20 cellular contexts compared by ENCODE assay signal in genomic region chr1:213135572-213135971, GRCh38.
DNase-seq lines count a peak whose midpoint lies in the region; ATAC-seq and TF ChIP-seq lines count a peak whose summit lies in the region.
"Had no signal": no experiment of that assay in that cellular context is flagged by ENCODE, and none has a peak within 500 bp of the region (broad histone marks: within the 10 kb centered on the region; RNA-seq: fewer than 3 reads in every experiment).

No MANE protein-coding gene starts in this region.

- TF ChIP-seq CTCF in Calu3 (IDR thresholded peaks at IDR 0.05; ENCODE audit: unreplicated experiment) (no peak), epithelial cell of proximal tubule (conservative IDR thresholded peaks at IDR 0.05; ENCODE audit: low read depth, low read length) (peak; percentile 19)

- intact Hi-C loops in Calu3 (cut with micrococcal nuclease; ENCODE audit: unreplicated experiment), result no loop called here

- H3K9me3 ChIP-seq in effector memory CD4-positive, alpha-beta T cell (ENCODE audit: control insufficient read depth, low read length), result no peaks in the 10 kb centered on the region
- H3K9me3 ChIP-seq: BLaER1, gastrocnemius medialis, lower lobe of right lung, suprapubic skin had no signal

- peak overlapping the region; percentile 31 for H3K27ac Mint-ChIP-seq in Calu3 (ENCODE audit: unreplicated experiment)
- no peak overlapping the region for H3K27ac Mint-ChIP-seq in activated naive CD8-positive, alpha-beta T cell treated with anti-CD3 and anti-CD28 coated beads, Interleukin-2, amount 50 U/mL, for 24 hours
- no peak overlapping the region for H3K27ac Mint-ChIP-seq in stimulated activated naive CD8-positive, alpha-beta T cell treated with anti-CD3 and anti-CD28 coated beads, Interleukin-15, amount 100 ng/mL, for 72 hours
- H3K27ac Mint-ChIP-seq: natural killer cell, T-cell had no signal

- H3K27ac ChIP-seq in effector memory CD4-positive, alpha-beta T cell (ENCODE audit: insufficient read depth, low read length, poor library complexity, severe bottlenecking), result no peak overlapping the region
- H3K27ac ChIP-seq: BLaER1, dorsolateral prefrontal cortex, gastrocnemius medialis, lower lobe of right lung, RWPE1, suprapubic skin had no signal

- no peak overlapping the region for H3K4me3 Mint-ChIP-seq in Calu3 (ENCODE audit: low read depth, unreplicated experiment)
- H3K4me3 Mint-ChIP-seq in activated naive CD8-positive, alpha-beta T cell treated with anti-CD3 and anti-CD28 coated beads, Interleukin-2, amount 50 U/mL, for 24 hours, result no peak overlapping the region
- no peak overlapping the region for H3K4me3 Mint-ChIP-seq in stimulated activated naive CD8-positive, alpha-beta T cell treated with anti-CD3 and anti-CD28 coated beads, Interleukin-15, amount 100 ng/mL, for 72 hours
- H3K4me3 Mint-ChIP-seq: natural killer cell, T-cell, WTC11 had no signal

- no peaks in the 10 kb centered on the region for H3K36me3 Mint-ChIP-seq in Calu3 (ENCODE audit: insufficient read depth, unreplicated experiment)
- H3K36me3 Mint-ChIP-seq in activated naive CD8-positive, alpha-beta T cell treated with anti-CD3 and anti-CD28 coated beads, Interleukin-2, amount 50 U/mL, for 24 hours (ENCODE audit: low read depth), result peaks cover 21% of the 10 kb centered on the region
- H3K36me3 Mint-ChIP-seq: natural killer cell, WTC11 had no signal

- ATAC-seq in activated naive CD8-positive, alpha-beta T cell treated with anti-CD3 and anti-CD28 coated beads, Interleukin-2, amount 50 U/mL, for 24 hours, result no peak
- ATAC-seq in stimulated activated naive CD8-positive, alpha-beta T cell treated with anti-CD3 and anti-CD28 coated beads, Interleukin-15, amount 100 ng/mL, for 72 hours, result no peak
- ATAC-seq: lower lobe of right lung, natural killer cell, T-cell, WTC11 had no signal

- no peaks in the 10 kb centered on the region for H3K36me3 ChIP-seq in effector memory CD4-positive, alpha-beta T cell (ENCODE audit: control insufficient read depth, insufficient read depth, low read length)
- H3K36me3 ChIP-seq: BLaER1, gastrocnemius medialis, lower lobe of right lung had no signal

- DNase-seq in Calu3, result no peak
- DNase-seq in NCI-H748 (lab: John Stamatoyannopoulos, UW; ENCODE audit: unreplicated experiment), result peak; percentile 9
- no peak for DNase-seq in epithelial cell of proximal tubule (ENCODE audit: low read depth)
- DNase-seq in non-pigmented ciliary epithelial cell (ENCODE audit: low read depth), result peak; percentile 13
- DNase-seq in effector memory CD4-positive, alpha-beta T cell, result no peak
- no peak for DNase-seq in stimulated activated CD4-positive, alpha-beta T cell treated with anti-CD3 and anti-CD28 coated beads, Interleukin-1b, Interleukin-23, amount 100 ng/mL, for 48 hours
- no peak for DNase-seq in activated naive CD8-positive, alpha-beta T cell treated with anti-CD3 and anti-CD28 coated beads, Interleukin-2, amount 50 U/mL, for 24 hours
- DNase-seq in stimulated activated naive CD8-positive, alpha-beta T cell treated with anti-CD3 and anti-CD28 coated beads, Interleukin-15, amount 100 ng/mL, for 72 hours, result no peak
- DNase-seq: anterior cingulate cortex, dorsolateral prefrontal cortex, gastrocnemius medialis, lower lobe of right lung, natural killer cell, NCI-H2029 treated with DMSO at 0.1 percent for 48 hours, NCI-H82, T-cell had no signal

- peaks cover 52% of the 10 kb centered on the region for H3K4me1 Mint-ChIP-seq in Calu3 (ENCODE audit: low read depth, unreplicated experiment)
- H3K4me1 Mint-ChIP-seq in activated naive CD8-positive, alpha-beta T cell treated with anti-CD3 and anti-CD28 coated beads, Interleukin-2, amount 50 U/mL, for 24 hours, result peaks cover 2% of the 10 kb centered on the region
- no peaks in the 10 kb centered on the region for H3K4me1 Mint-ChIP-seq in stimulated activated naive CD8-positive, alpha-beta T cell treated with anti-CD3 and anti-CD28 coated beads, Interleukin-15, amount 100 ng/mL, for 72 hours

- BruUV-seq in Calu3 (replicated peaks; lab: Mats Ljungman, UMichigan), result no TSS peak

- peaks cover 7% of the 10 kb centered on the region for H3K9me3 Mint-ChIP-seq in Calu3 (ENCODE audit: low read depth, unreplicated experiment)
- peaks cover 15% of the 10 kb centered on the region for H3K9me3 Mint-ChIP-seq in activated naive CD8-positive, alpha-beta T cell treated with anti-CD3 and anti-CD28 coated beads, Interleukin-2, amount 50 U/mL, for 24 hours
- H3K9me3 Mint-ChIP-seq in stimulated activated naive CD8-positive, alpha-beta T cell treated with anti-CD3 and anti-CD28 coated beads, Interleukin-15, amount 100 ng/mL, for 72 hours, result peaks cover 0 to 9% of the 10 kb centered on the region in 2 donors
- H3K9me3 Mint-ChIP-seq: natural killer cell had no signal

- CTCF ChIA-PET in Calu3 (lab: Charles Lee), result interaction anchor here (1.1 kb wide), 1 partner anchor 9 kb away, joined by 4 read pairs; no protein-coding TSS in a partner anchor

- no peak overlapping the region for H3K4me3 ChIP-seq in epithelial cell of proximal tubule (ENCODE audit: low read depth, low read length)
- no peak overlapping the region for H3K4me3 ChIP-seq in effector memory CD4-positive, alpha-beta T cell (ENCODE audit: insufficient read depth, low read depth, low read length, poor library complexity, severe bottlenecking)
- H3K4me3 ChIP-seq: BLaER1, dorsolateral prefrontal cortex, gastrocnemius medialis, lower lobe of right lung, suprapubic skin had no signal

- no peaks in the 10 kb centered on the region for H3K27me3 Mint-ChIP-seq in Calu3 (ENCODE audit: unreplicated experiment)
- no peaks in the 10 kb centered on the region for H3K27me3 Mint-ChIP-seq in activated naive CD8-positive, alpha-beta T cell treated with anti-CD3 and anti-CD28 coated beads, Interleukin-2, amount 50 U/mL, for 24 hours
- no peaks in the 10 kb centered on the region for H3K27me3 Mint-ChIP-seq in stimulated activated naive CD8-positive, alpha-beta T cell treated with anti-CD3 and anti-CD28 coated beads, Interleukin-15, amount 100 ng/mL, for 72 hours
- H3K27me3 Mint-ChIP-seq: T-cell had no signal

- no peaks in the 10 kb centered on the region for H3K27me3 ChIP-seq in effector memory CD4-positive, alpha-beta T cell (replicated peaks; ENCODE audit: control insufficient read depth, insufficient read depth, low read length, poor library complexity, severe bottlenecking)
- H3K27me3 ChIP-seq: BLaER1, dorsolateral prefrontal cortex, gastrocnemius medialis, suprapubic skin had no signal

- no peaks in the 10 kb centered on the region for H3K4me1 ChIP-seq in effector memory CD4-positive, alpha-beta T cell (ENCODE audit: control insufficient read depth, insufficient read depth, low read length, poor library complexity, severe bottlenecking)
- H3K4me1 ChIP-seq: BLaER1, lower lobe of right lung, suprapubic skin had no signal

Comparison
In these comparisons a context has a peak if more than half of its experiments do, and no peak if none do; other contexts are left out.
1. DNase-seq: peak in NCI-H748 (single experiment) and non-pigmented ciliary epithelial cell (single experiment); none in Calu3 (single experiment), epithelial cell of proximal tubule (single experiment), effector memory CD4-positive, alpha-beta T cell (0 of 3), stimulated activated CD4-positive, alpha-beta T cell treated with anti-CD3 and anti-CD28 coated beads, Interleukin-1b, Interleukin-23, amount 100 ng/mL, for 48 hours (single experiment), activated naive CD8-positive, alpha-beta T cell treated with anti-CD3 and anti-CD28 coated beads, Interleukin-2, amount 50 U/mL, for 24 hours (single experiment) and stimulated activated naive CD8-positive, alpha-beta T cell treated with anti-CD3 and anti-CD28 coated beads, Interleukin-15, amount 100 ng/mL, for 72 hours (0 of 2).